In the genomic region with DNA sequence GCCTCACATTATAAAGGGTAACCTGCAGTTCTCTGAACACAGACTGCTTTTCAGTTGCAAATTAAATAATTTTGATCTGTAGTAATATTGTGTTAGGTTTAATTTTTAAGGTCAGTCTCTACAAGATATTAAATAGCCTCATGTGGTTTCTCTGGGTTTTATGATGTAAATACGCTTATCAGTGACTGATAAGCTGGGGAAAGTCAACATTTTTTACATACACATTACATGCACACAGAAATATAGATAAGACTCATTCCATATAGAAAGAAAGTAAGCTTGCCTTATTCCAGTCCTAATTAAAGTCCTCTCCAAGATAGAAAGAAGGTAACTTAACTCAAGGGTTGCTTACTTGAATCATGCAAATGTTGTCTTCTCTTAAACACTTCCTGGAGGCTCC, we compare ENCODE assay signal across 10 cellular contexts. TPM values are rescaled to one million over a fixed set of nuclear protein-coding genes. Genes with fewer than 3 reads are reported as not detected.
"Had no signal": no experiment of that assay in that cellular context is flagged by ENCODE, and none has a peak within 500 bp of the region (broad histone marks: within the 10 kb centered on the region; RNA-seq: fewer than 3 reads in every experiment).

No MANE protein-coding gene starts in this region.

- H3K27ac Mint-ChIP-seq: IgD-negative memory B cell had no signal

- ATAC-seq: HepG2, K562 had no signal

- DNase-seq: IMR-90, KBM-7, KG1 had no signal

- H3K4me1 Mint-ChIP-seq: IgD-negative memory B cell had no signal

- H3K4me3 Mint-ChIP-seq: IgD-negative memory B cell had no signal

- FAIRE-seq: HepG2, HTR-8/SVneo, K562 had no signal

- H3K27ac ChIP-seq: HL-60 had no signal

- H3K4me3 ChIP-seq: K562 had no signal

- H3K27me3 Mint-ChIP-seq: IgD-negative memory B cell had no signal

- H3K36me3 Mint-ChIP-seq: IgD-negative memory B cell had no signal

RNA-seq across cellular contexts. Expression of a gene that starts 1.6 kb away (rescaled TPM):
- total RNA-seq: HepG2, HT-29, HT1080, IMR-90, K562 had no signal
- polyA plus RNA-seq: HepG2, IgD-negative memory B cell, IMR-90, K562 had no signal

RNA-seq across cellular contexts. Expression of a gene that starts 16.4 kb away (rescaled TPM):
- total RNA-seq: HepG2, HT-29, HT1080, IMR-90, K562 had no signal
- polyA plus RNA-seq: HepG2, IgD-negative memory B cell, IMR-90, K562 had no signal
